1 cellular context compared by ENCODE assay signal in genomic region chr20:38730989-38731737, GRCh38.
TF ChIP-seq lines count a peak whose summit lies in the region.

No MANE protein-coding gene starts in this region.

TF ChIP-seq in WTC11, 78 proteins besides CTCF, POLR2A, EP300 and RAD21 (continued from another document):
- TF ChIP-seq RORB (CRISPR knock-in tag; IDR thresholded peaks at IDR 0.05) (no peak), RELA (CRISPR knock-in tag; IDR thresholded peaks at IDR 0.05; ENCODE audit: borderline replicate concordance) (no peak), FOXK1 (CRISPR knock-in tag; IDR thresholded peaks at IDR 0.05) (peak; percentile 44; the same call in 1 of the 2 replicates), TEAD4 (CRISPR knock-in tag; IDR thresholded peaks at IDR 0.05) (no peak), PRDM15 (CRISPR knock-in tag; IDR thresholded peaks at IDR 0.05) (peak; percentile 100), MYBL2 (CRISPR knock-in tag; IDR thresholded peaks at IDR 0.05) (no peak), FOXP4 (CRISPR knock-in tag; IDR thresholded peaks at IDR 0.05) (no peak), ZNF425 (CRISPR knock-in tag; conservative IDR thresholded peaks at IDR 0.05) (no peak), E2F5 (CRISPR knock-in tag; IDR thresholded peaks at IDR 0.05) (no peak), FOXJ3 (CRISPR knock-in tag; IDR thresholded peaks at IDR 0.05; ENCODE audit: borderline replicate concordance) (no peak), MLX (CRISPR knock-in tag; IDR thresholded peaks at IDR 0.05) (no peak), SP1 (CRISPR knock-in tag; conservative IDR thresholded peaks at IDR 0.05) (peak; percentile 47), ZNF532 (CRISPR knock-in tag; IDR thresholded peaks at IDR 0.05; ENCODE audit: borderline replicate concordance) (no peak), JUN (CRISPR knock-in tag; IDR thresholded peaks at IDR 0.05) (no peak), ATF1 (CRISPR knock-in tag; IDR thresholded peaks at IDR 0.05) (no peak), USF1 (CRISPR knock-in tag; IDR thresholded peaks at IDR 0.05) (peak; percentile 79; the same call in 1 of the 2 replicates), ZNF219 (CRISPR knock-in tag; IDR thresholded peaks at IDR 0.05; ENCODE audit: borderline replicate concordance) (no peak), HMGXB4 (CRISPR knock-in tag; IDR thresholded peaks at IDR 0.05) (peak; percentile 5; the same call in 1 of the 2 replicates), ETV6 (CRISPR knock-in tag; IDR thresholded peaks at IDR 0.05) (no peak), NR3C1 (CRISPR knock-in tag; conservative IDR thresholded peaks at IDR 0.05; ENCODE audit: low read depth) (no peak), ZBTB21 (CRISPR knock-in tag; IDR thresholded peaks at IDR 0.05; ENCODE audit: borderline replicate concordance) (no peak)
TF ChIP-seq in WTC11: peak in this region for 13.
